ENCODE assay signal across 20 cellular contexts in genomic region chr11:106581399-106581798, GRCh38.
"Had no signal": no experiment of that assay in that cellular context is flagged by ENCODE, and none has a peak within 500 bp of the region (broad histone marks: within the 10 kb centered on the region; RNA-seq: fewer than 3 reads in every experiment).

No MANE protein-coding gene starts in this region.

- ATAC-seq: activated T-cell treated with anti-CD3 and anti-CD28 coated beads, Interleukin-2, amount 50 U/mL, for 72 hours; sciatic nerve; stimulated activated naive B cell treated with anti-CD40 and anti-IgM and Interleukin-4, amounts not matched to agents 10 μg/mL and 1 μg/mL and 100 μg/mL, for 72 hours had no signal

- H3K27me3 Mint-ChIP-seq: activated CD4-positive, alpha-beta memory T cell treated with anti-CD3 and anti-CD28 coated beads, Interleukin-2, amount 10 ng/mL, durations not matched to agents 7 days and 5 days; activated CD4-positive, alpha-beta T cell treated with anti-CD3 and anti-CD28 coated beads, Interleukin-2, amount 10 ng/mL, durations not matched to agents 24 days and 14 days; activated naive CD4-positive, alpha-beta T cell treated with anti-CD3 and anti-CD28 coated beads, Interleukin-2, amount 10 ng/mL, durations not matched to agents 7 days and 5 days; stimulated activated naive B cell treated with anti-CD40 and anti-IgM and Interleukin-4, amounts not matched to agents 10 μg/mL and 1 μg/mL and 100 μg/mL, for 72 hours had no signal

- DNase-seq: activated CD4-positive, alpha-beta memory T cell treated with anti-CD3 and anti-CD28 coated beads, Interleukin-2, amount 10 ng/mL, durations not matched to agents 7 days and 5 days; activated CD4-positive, alpha-beta T cell treated with anti-CD3 and anti-CD28 coated beads, Interleukin-2, amount 10 ng/mL, durations not matched to agents 24 days and 14 days; activated effector memory CD4-positive, alpha-beta T cell treated with Interleukin-2 at 50 U/mL for 16 hours; activated naive CD4-positive, alpha-beta T cell treated with anti-CD3 and anti-CD28 coated beads, Interleukin-2, amount 10 ng/mL, durations not matched to agents 7 days and 5 days; activated T-cell treated with anti-CD3 and anti-CD28 coated beads, Interleukin-2, amount 50 U/mL, for 72 hours; brain microvascular endothelial cell; caudate nucleus; dermis blood vessel endothelial cell; effector memory CD4-positive, alpha-beta T cell; glutamatergic neuron; hippocampal formation; stimulated activated CD4-positive, alpha-beta T cell treated with anti-CD3 and anti-CD28 coated beads, Interleukin-2, amount 100 ng/mL, for 48 hours; stimulated activated CD8-positive, alpha-beta memory T cell treated with anti-CD3 and anti-CD28 coated beads, Interleukin-4, amount 100 ng/mL, for 48 hours; stimulated activated naive B cell treated with anti-CD40 and anti-IgM and Interleukin-4, amounts not matched to agents 10 μg/mL and 1 μg/mL and 100 μg/mL, for 72 hours; testis; trophoblast cell; uterus had no signal

- H3K27me3 ChIP-seq: brain microvascular endothelial cell, testis, uterus had no signal

- H3K4me3 Mint-ChIP-seq: activated CD4-positive, alpha-beta memory T cell treated with anti-CD3 and anti-CD28 coated beads, Interleukin-2, amount 10 ng/mL, durations not matched to agents 7 days and 5 days; activated CD4-positive, alpha-beta T cell treated with anti-CD3 and anti-CD28 coated beads, Interleukin-2, amount 10 ng/mL, durations not matched to agents 24 days and 14 days; activated naive CD4-positive, alpha-beta T cell treated with anti-CD3 and anti-CD28 coated beads, Interleukin-2, amount 10 ng/mL, durations not matched to agents 7 days and 5 days; activated T-cell treated with anti-CD3 and anti-CD28 coated beads, Interleukin-2, amount 50 U/mL, for 72 hours; neural crest cell; stimulated activated naive B cell treated with anti-CD40 and anti-IgM and Interleukin-4, amounts not matched to agents 10 μg/mL and 1 μg/mL and 100 μg/mL, for 72 hours had no signal

- H3K36me3 ChIP-seq: brain microvascular endothelial cell, uterus had no signal

- H3K4me1 Mint-ChIP-seq: activated CD4-positive, alpha-beta memory T cell treated with anti-CD3 and anti-CD28 coated beads, Interleukin-2, amount 10 ng/mL, durations not matched to agents 7 days and 5 days; activated CD4-positive, alpha-beta T cell treated with anti-CD3 and anti-CD28 coated beads, Interleukin-2, amount 10 ng/mL, durations not matched to agents 24 days and 14 days; neural crest cell; stimulated activated naive B cell treated with anti-CD40 and anti-IgM and Interleukin-4, amounts not matched to agents 10 μg/mL and 1 μg/mL and 100 μg/mL, for 72 hours had no signal

- H3K4me3 ChIP-seq: testis, uterus had no signal

- H3K27ac Mint-ChIP-seq: activated CD4-positive, alpha-beta memory T cell treated with anti-CD3 and anti-CD28 coated beads, Interleukin-2, amount 10 ng/mL, durations not matched to agents 7 days and 5 days; activated CD4-positive, alpha-beta T cell treated with anti-CD3 and anti-CD28 coated beads, Interleukin-2, amount 10 ng/mL, durations not matched to agents 24 days and 14 days; activated naive CD4-positive, alpha-beta T cell treated with anti-CD3 and anti-CD28 coated beads, Interleukin-2, amount 10 ng/mL, durations not matched to agents 7 days and 5 days; activated T-cell treated with anti-CD3 and anti-CD28 coated beads, Interleukin-2, amount 50 U/mL, for 72 hours; stimulated activated naive B cell treated with anti-CD40 and anti-IgM and Interleukin-4, amounts not matched to agents 10 μg/mL and 1 μg/mL and 100 μg/mL, for 72 hours had no signal

- FAIRE-seq: frontal cortex had no signal

- H3K9me3 ChIP-seq: testis, uterus had no signal

- H3K4me1 ChIP-seq: testis, uterus had no signal

- H3K27ac ChIP-seq: brain microvascular endothelial cell, testis, uterus had no signal

- H3K36me3 Mint-ChIP-seq: activated naive CD4-positive, alpha-beta T cell treated with anti-CD3 and anti-CD28 coated beads, Interleukin-2, amount 10 ng/mL, durations not matched to agents 7 days and 5 days; stimulated activated naive B cell treated with anti-CD40 and anti-IgM and Interleukin-4, amounts not matched to agents 10 μg/mL and 1 μg/mL and 100 μg/mL, for 72 hours had no signal
